ENCODE assay signal across 8 cellular contexts in genomic region chr14:102046337-102047278, GRCh38. TPM values are rescaled to one million over a fixed set of nuclear protein-coding genes. Genes with fewer than 3 reads are reported as not detected.
A peak's percentile ranks its signal among the peaks of the same experiment; 100 is the strongest.
DNase-seq lines count a peak whose midpoint lies in the region; ATAC-seq, FAIRE-seq and TF ChIP-seq lines count a peak whose summit lies in the region.

No MANE protein-coding gene starts in this region.

- peak; percentile 56 for ATAC-seq in memory B cell (ENCODE audit: low read depth)
- no peak for ATAC-seq in GM18909 (IDR thresholded peaks at IDR 0.05; ENCODE audit: poor library complexity, unreplicated experiment)

- no peaks in the 10 kb centered on the region for H3K27me3 Mint-ChIP-seq in endodermal cell (ENCODE audit: insufficient read depth)
- no peaks in the 10 kb centered on the region for H3K27me3 Mint-ChIP-seq in memory B cell

- H3K9ac ChIP-seq in SK-N-MC (ENCODE audit: insufficient read length) (no peak overlapping the region), endodermal cell (ENCODE audit: extremely low read depth, low read length, poor library complexity, severe bottlenecking) (no peak overlapping the region)

- DNase-seq in D721Med (ENCODE audit: insufficient read length, low spot score): peak; percentile 94
- DNase-seq in HT1080 (ENCODE audit: low read depth): peak; percentile 49
- no peak for DNase-seq in SK-N-MC (ENCODE audit: low read depth, low spot score)
- peak; percentile 98 for DNase-seq in endodermal cell
- DNase-seq in memory B cell (ENCODE audit: low spot score in 2 of 2): no peak
- DNase-seq in uterus: peak; percentile 69 to 85
- no peak for DNase-seq in activated CD4-positive, CD25-positive, alpha-beta regulatory T cell treated with anti-CD3 and anti-CD28 coated beads, Interleukin-2, amount 50 U/mL, for 72 hours

- intact Hi-C loops in uterus (cut with DNase I; ENCODE audit: low total_unique reads): loop anchor here (10.0 kb wide), 1 partner anchor 48 kb away; no protein-coding TSS in a partner anchor

- no peak overlapping the region for H3K4me3 Mint-ChIP-seq in endodermal cell
- H3K4me3 Mint-ChIP-seq in memory B cell: no peak overlapping the region

- H3K9me3 Mint-ChIP-seq in endodermal cell (no peaks in the 10 kb centered on the region), memory B cell (no peaks in the 10 kb centered on the region)

- H3K27me3 ChIP-seq in endodermal cell (ENCODE audit: control insufficient read depth, insufficient read depth, low read length, poor library complexity, severe bottlenecking) (no peaks in the 10 kb centered on the region), uterus (no peaks in the 10 kb centered on the region)

- H3K4me3 ChIP-seq in SK-N-MC: no peak overlapping the region
- no peak overlapping the region for H3K4me3 ChIP-seq in endodermal cell (ENCODE audit: low read length)
- H3K4me3 ChIP-seq in uterus: no peak overlapping the region

- peak; percentile 41 for FAIRE-seq in D721Med (lab: Jason Lieb, UNC)

- H3K4me1 Mint-ChIP-seq in endodermal cell (peaks cover 4% of the 10 kb centered on the region), memory B cell (no peaks in the 10 kb centered on the region)

- H3K36me3 Mint-ChIP-seq in endodermal cell (ENCODE audit: low read depth) (peaks cover 82% of the 10 kb centered on the region), memory B cell (peaks cover 37% of the 10 kb centered on the region)

- H3K4me1 ChIP-seq in endodermal cell (ENCODE audit: control insufficient read depth, insufficient read depth, low read length) (no peaks in the 10 kb centered on the region), uterus (no peaks in the 10 kb centered on the region)

- H3K27ac Mint-ChIP-seq in endodermal cell (peak overlapping the region; percentile 71), memory B cell (no peak overlapping the region)

- 61 to 89% methylated on average over 10 to 23 of the region's 23 CpGs for WGBS in endodermal cell (ENCODE audit: insufficient coverage in 1 of 2, insufficient read length in 1 of 2), 2 experiments

- peaks cover 89% of the 10 kb centered on the region for H3K36me3 ChIP-seq in SK-N-MC (ENCODE audit: insufficient read depth, low read length)
- H3K36me3 ChIP-seq in endodermal cell (ENCODE audit: control insufficient read depth, insufficient read depth, low read length): peaks cover 75% of the 10 kb centered on the region
- H3K36me3 ChIP-seq in uterus: peaks cover 0 to 3% of the 10 kb centered on the region in 2 donors

- H3K9me3 ChIP-seq in SK-N-MC (ENCODE audit: low read depth, low read length) (no peaks in the 10 kb centered on the region), endodermal cell (ENCODE audit: control insufficient read depth, low read length) (no peaks in the 10 kb centered on the region), uterus (no peaks in the 10 kb centered on the region)

- no peak for TF ChIP-seq POLR2A in uterus (IDR thresholded peaks at IDR 0.05)

- H3K27ac ChIP-seq in SK-N-MC (peak overlapping the region; percentile 13; the same call in 1 of the 2 replicates), endodermal cell (ENCODE audit: low read depth, low read length) (no peak overlapping the region), uterus (peak overlapping the region; percentile 8 to 32)

- TF ChIP-seq CTCF in D721Med (IDR thresholded peaks at IDR 0.05; ENCODE audit: insufficient read depth, missing control alignments): peak; percentile 59
- peak; percentile 92 for TF ChIP-seq CTCF in endodermal cell (conservative IDR thresholded peaks at IDR 0.05)
- TF ChIP-seq CTCF in uterus (IDR thresholded peaks at IDR 0.05): peak; percentile 7 to 61 (median 35)

RNA-seq across cellular contexts. Expression of gene HSP90AA1, which starts 40.2 kb away (rescaled TPM):
- 341 and 404 TPM in 2 replicates for total RNA-seq in HT1080 (2014; rRNA removed; shearing (Covaris generic))
- 836 and 933 TPM in 2 replicates for polyA plus RNA-seq in HT1080 (2015; cell fraction: cytosol; rRNA removed)
- 1,641 and 1,979 TPM in 2 replicates for polyA plus RNA-seq in HT1080 (2015; cell fraction: nucleus; rRNA removed)
- 100 to 1,000 TPM; 696 to 821 TPM for total RNA-seq in endodermal cell
- polyA plus RNA-seq in endodermal cell (2013, experiment 1 of 2): 830 TPM
- polyA plus RNA-seq in endodermal cell (2013, experiment 2 of 2): 855 TPM
- 100 to 1,000 TPM; 208 to 800 (median 247) TPM for total RNA-seq in uterus

Comparison
In these comparisons a context has a peak if more than half of its experiments do, and no peak if none do; other contexts are left out.
1. DNase-seq: peak in D721Med (single experiment), HT1080 (single experiment), endodermal cell (single experiment) and uterus (2 of 2); none in SK-N-MC (single experiment), memory B cell (0 of 2) and activated CD4-positive, CD25-positive, alpha-beta regulatory T cell treated with anti-CD3 and anti-CD28 coated beads, Interleukin-2, amount 50 U/mL, for 72 hours (single experiment).
2. CTCF ChIP-seq: peak in every context shown above with its lines; median percentile 92 in endodermal cell; 59 in D721Med; 35 in uterus.